21 cellular contexts compared by ENCODE assay signal in genomic region chr2:94982661-94983060, GRCh38. TPM values are rescaled to one million over a fixed set of nuclear protein-coding genes. Genes with fewer than 3 reads are reported as not detected.
DNase-seq lines count a peak whose midpoint lies in the region; ATAC-seq, FAIRE-seq and TF ChIP-seq lines count a peak whose summit lies in the region.
"Had no signal": no experiment of that assay in that cellular context is flagged by ENCODE, and none has a peak within 500 bp of the region (broad histone marks: within the 10 kb centered on the region; RNA-seq: fewer than 3 reads in every experiment).

No MANE protein-coding gene starts in this region.

- no peak overlapping the region for H3K27ac ChIP-seq in ACC112 (ENCODE audit: low read depth, low read length)
- H3K27ac ChIP-seq: neutrophil, sigmoid colon, SJSA1, tibial nerve had no signal

- no peak for TF ChIP-seq POLR2A in H54 (IDR thresholded peaks at IDR 0.05; ENCODE audit: low read depth, low read length)

- TF ChIP-seq CTCF in fibroblast of pulmonary artery (IDR thresholded peaks at IDR 0.05; ENCODE audit: low read length, missing control alignments), result no peak

- peak; percentile 11 for FAIRE-seq in H54 (lab: Jason Lieb, UNC)
- FAIRE-seq: frontal cortex, H1 had no signal

- peak; percentile 68 for DNase-seq in H54 (ENCODE audit: insufficient read length, low spot score)
- DNase-seq in SW480 (ENCODE audit: low spot score), result peak; percentile 18
- peak; percentile 1 for DNase-seq in fibroblast of pulmonary artery (ENCODE audit: low read depth)
- DNase-seq in NCI-H510A treated with DMSO at 0.1 percent for 48 hours (lab: John Stamatoyannopoulos, UW), result no peak
- DNase-seq in SK-N-DZ (ENCODE audit: low spot score), result no peak
- no peak for DNase-seq in DMS 273 treated with DMSO at 0.1 percent for 48 hours (lab: John Stamatoyannopoulos, UW)
- DNase-seq: activated CD8-positive, alpha-beta T cell treated with anti-CD3 and anti-CD28 coated beads, Interleukin-2, amount 10 ng/mL, durations not matched to agents 7 days and 5 days; activated effector memory CD4-positive, alpha-beta T cell treated with anti-CD3 and anti-CD28 coated beads, Interleukin-2, amount 50 U/mL, for 16 hours; aorta; immature natural killer cell; NCI-H1105 treated with DMSO at 0.1 percent for 48 hours; NCI-H2171 treated with DMSO at 0.1 percent for 48 hours; sigmoid colon; stimulated activated CD4-positive, alpha-beta T cell treated with anti-CD3 and anti-CD28 coated beads, Interleukin-4, amount 100 ng/mL, for 1 hour had no signal

- peak overlapping the region; percentile 32 for H2AFZ ChIP-seq in ACC112 (ENCODE audit: low read length, unreplicated experiment)

- H3K79me2 ChIP-seq in ACC112 (ENCODE audit: control insufficient read depth, insufficient read depth, low read length, unreplicated experiment), result no peaks in the 10 kb centered on the region

- H3K4me3 ChIP-seq in ACC112 (ENCODE audit: low read depth, low read length), result no peak overlapping the region
- H3K4me3 ChIP-seq in fibroblast of pulmonary artery (replicated peaks; ENCODE audit: low read depth, low read length), result no peak overlapping the region
- H3K4me3 ChIP-seq: sigmoid colon, SJSA1, tibial nerve had no signal

- no peaks in the 10 kb centered on the region for H3K36me3 ChIP-seq in ACC112 (ENCODE audit: insufficient read depth, low read length)
- H3K36me3 ChIP-seq: neutrophil, sigmoid colon, SJSA1, tibial nerve had no signal

- H3K27me3 ChIP-seq in ACC112 (ENCODE audit: insufficient read depth, low read length), result peaks cover 42% of the 10 kb centered on the region
- H3K27me3 ChIP-seq: neutrophil, SJSA1 had no signal

- no peak for ATAC-seq in HG03039 (IDR thresholded peaks at IDR 0.05; ENCODE audit: unreplicated experiment)
- ATAC-seq: activated CD8-positive, alpha-beta T cell treated with anti-CD3 and anti-CD28 coated beads, Interleukin-2, amount 10 ng/mL, durations not matched to agents 7 days and 5 days had no signal

- peaks cover 5% of the 10 kb centered on the region for H3K4me1 ChIP-seq in ACC112 (ENCODE audit: control insufficient read depth, insufficient read depth, low read length, unreplicated experiment)
- H3K4me1 ChIP-seq: sigmoid colon, SJSA1, tibial nerve had no signal

RNA-seq across cellular contexts. Expression of gene MAL, which starts 42.8 kb away (rescaled TPM):
- not detected in 2 replicates for polyA plus RNA-seq in SK-N-DZ (2014; cell fraction: cytosol; rRNA removed)
- not detected in 2 replicates for polyA plus RNA-seq in SK-N-DZ (2014; cell fraction: nucleus; rRNA removed)
- polyA plus RNA-seq: H1 had no signal

Comparison
In these comparisons a context has a peak if more than half of its experiments do, and no peak if none do; other contexts are left out.
1. DNase-seq: peak in H54 (single experiment), SW480 (single experiment) and fibroblast of pulmonary artery (single experiment); none in NCI-H510A treated with DMSO at 0.1 percent for 48 hours (single experiment), SK-N-DZ (single experiment) and DMS 273 treated with DMSO at 0.1 percent for 48 hours (single experiment).